ENCODE assay signal across 12 cellular contexts in genomic region chr15:57680021-57680420, GRCh38. TPM values are rescaled to one million over a fixed set of nuclear protein-coding genes. Genes with fewer than 3 reads are reported as not detected.
A peak's percentile ranks its signal among the peaks of the same experiment; 100 is the strongest.
DNase-seq lines count a peak whose midpoint lies in the region; ATAC-seq and TF ChIP-seq lines count a peak whose summit lies in the region.
"Had no signal": no experiment of that assay in that cellular context is flagged by ENCODE, and none has a peak within 500 bp of the region (broad histone marks: within the 10 kb centered on the region; RNA-seq: fewer than 3 reads in every experiment).

No MANE protein-coding gene starts in this region.

- peaks cover 4% of the 10 kb centered on the region; the same call in 1 of the 2 replicates for H3F3A ChIP-seq in GM23248 (ENCODE audit: insufficient read depth)

- H3K4me3 ChIP-seq in GM23248 (peak overlapping the region; percentile 54), osteoblast (ENCODE audit: insufficient read depth, low read length) (peak overlapping the region; percentile 33)

- H3K36me3 ChIP-seq in GM23248 (ENCODE audit: low read depth) (no peaks in the 10 kb centered on the region), osteoblast (ENCODE audit: insufficient read depth, low read length) (no peaks in the 10 kb centered on the region)

- H4K20me1 ChIP-seq in GM23248 (ENCODE audit: insufficient read depth), result no peaks in the 10 kb centered on the region
- H4K20me1 ChIP-seq in osteoblast (ENCODE audit: insufficient read depth, low read length), result no peaks in the 10 kb centered on the region

- H3K27me3 ChIP-seq in GM23248 (replicated peaks; ENCODE audit: insufficient read depth), result no peaks in the 10 kb centered on the region
- peaks cover 19% of the 10 kb centered on the region for H3K27me3 ChIP-seq in osteoblast (ENCODE audit: insufficient read depth, low read length)

- no peaks in the 10 kb centered on the region for H3K9me2 ChIP-seq in GM23248 (ENCODE audit: insufficient read depth)

- H3K9me3 ChIP-seq in GM23248 (ENCODE audit: low read depth) (no peaks in the 10 kb centered on the region), osteoblast (ENCODE audit: low read depth, low read length) (no peaks in the 10 kb centered on the region)

- ATAC-seq in HG03045 (IDR thresholded peaks at IDR 0.05; ENCODE audit: unreplicated experiment), result no peak

- in situ Hi-C loops in GM23248 (cut with MboI), result no loop called here

- DNase-seq in GM23248, result peak; percentile 89
- DNase-seq in OCI-M1 (lab: John Stamatoyannopoulos, UW), result peak; percentile 55
- DNase-seq in dedifferentiated amniotic fluid mesenchymal stem cell (ENCODE audit: extremely low spot score), result peak; percentile 52
- peak; percentile 82 for DNase-seq in osteoblast (ENCODE audit: insufficient read length, low spot score, missing footprints)
- no peak for DNase-seq in SK-N-DZ (ENCODE audit: low spot score)
- DNase-seq in mesenteric fat pad (ENCODE audit: low spot score), result no peak
- DNase-seq in medulla oblongata (ENCODE audit: extremely low spot score), result no peak
- DNase-seq: activated CD4-positive, alpha-beta T cell treated with anti-CD3 and anti-CD28 coated beads for 4 hours; activated naive CD4-positive, alpha-beta T cell treated with anti-CD3 and anti-CD28 coated beads, Interleukin-2, amount 10 ng/mL, durations not matched to agents 7 days and 5 days; DMS153; left cardiac atrium had no signal

- H2AFZ ChIP-seq in GM23248, result peak overlapping the region; percentile 63
- H2AFZ ChIP-seq in osteoblast (ENCODE audit: low read length), result no peak overlapping the region

- no peak for TF ChIP-seq CTCF in osteoblast (IDR thresholded peaks at IDR 0.05; ENCODE audit: extremely low read depth, low read depth, low read length)

- H3K79me2 ChIP-seq in GM23248 (ENCODE audit: insufficient read depth) (no peaks in the 10 kb centered on the region), osteoblast (ENCODE audit: insufficient read depth, low read length) (no peaks in the 10 kb centered on the region)

- H3K4me1 ChIP-seq in GM23248 (ENCODE audit: insufficient read depth), result peaks cover 14% of the 10 kb centered on the region
- peaks cover 9% of the 10 kb centered on the region for H3K4me1 ChIP-seq in osteoblast (ENCODE audit: insufficient read depth, low read length)

- H3K27ac ChIP-seq in GM23248 (peak overlapping the region; percentile 72), osteoblast (ENCODE audit: low read depth, low read length) (no peak overlapping the region)

- peak overlapping the region; percentile 40 for H3K4me2 ChIP-seq in GM23248 (ENCODE audit: unreplicated experiment)
- peak overlapping the region; percentile 57 for H3K4me2 ChIP-seq in osteoblast (ENCODE audit: insufficient read depth, low read length)

- 48 to 69% methylated on average over 1 of the region's 1 CpG for WGBS in GM23248 (ENCODE audit: low coverage in 1 of 2, low lambda C conversion rate in 2 of 2, missing lambda C conversion rate in 2 of 2), 2 experiments

- H3K9ac ChIP-seq in GM23248, result peak overlapping the region; percentile 42

RNA-seq across cellular contexts. Expression of gene POLR2M, which starts 26.5 kb away (rescaled TPM):
- total RNA-seq in GM23248 (2014; rRNA removed; shearing (Covaris generic)), result 56.1 and 226 TPM in 2 replicates
- polyA plus RNA-seq in GM23248 (2016; fragmentation: Nextera tagmentation; extraction: Ambion mirVana), result 38.6 and 39.3 TPM in 2 replicates
- total RNA-seq in osteoblast (154 and 416 TPM in 2 replicates), mesenteric fat pad (55.9 TPM)
- 46.8 and 941 TPM in 2 replicates for polyA plus RNA-seq in SK-N-DZ (2014; cell fraction: cytosol; rRNA removed)
- 17.1 and 20.6 TPM in 2 replicates for polyA plus RNA-seq in SK-N-DZ (2014; cell fraction: nucleus; rRNA removed)

Comparison
In these comparisons a context has a peak if more than half of its experiments do, and no peak if none do; other contexts are left out.
1. DNase-seq: peak in GM23248 (single experiment), OCI-M1 (single experiment), dedifferentiated amniotic fluid mesenchymal stem cell (single experiment) and osteoblast (single experiment); none in SK-N-DZ (single experiment), mesenteric fat pad (single experiment) and medulla oblongata (single experiment).